Comparison of ENCODE assay signal across 17 cellular contexts in genomic region chr11:37643968-37644367, GRCh38.
"Had no signal": no experiment of that assay in that cellular context is flagged by ENCODE, and none has a peak within 500 bp of the region (broad histone marks: within the 10 kb centered on the region; RNA-seq: fewer than 3 reads in every experiment).

No MANE protein-coding gene starts in this region.

- ATAC-seq: foreskin keratinocyte, gastroesophageal sphincter, heart left ventricle, left cardiac atrium, left lung, left ventricle myocardium superior, lower lobe of right lung, mucosa of descending colon had no signal

- H3K27ac Mint-ChIP-seq: dendritic cell treated with granulocyte-macrophage colony-stimulating factor and Interleukin-4, amounts not matched to agents 40 ng/mL and 50 ng/mL, for 4 days; mesothelial cell of epicardium had no signal

- H3K4me3 Mint-ChIP-seq: dendritic cell treated with granulocyte-macrophage colony-stimulating factor and Interleukin-4, amounts not matched to agents 40 ng/mL and 50 ng/mL, for 4 days; mesothelial cell of epicardium had no signal

- H3K4me2 ChIP-seq: hepatocyte had no signal

- DNase-seq: colonic mucosa; cortex of kidney; effector CD8-positive, alpha-beta T cell; foreskin keratinocyte; heart left ventricle; hypothalamus; left cardiac atrium; left lung; left ventricle myocardium superior; lower lobe of right lung; mesenchymal stem cell; mucosa of descending colon had no signal

- H3K9me3 Mint-ChIP-seq: dendritic cell treated with granulocyte-macrophage colony-stimulating factor and Interleukin-4, amounts not matched to agents 40 ng/mL and 50 ng/mL, for 4 days had no signal

- H2AFZ ChIP-seq: hepatocyte had no signal

- H3K4me3 ChIP-seq: colonic mucosa, esophagus muscularis mucosa, gastroesophageal sphincter, heart left ventricle, hepatocyte, left lung, lower lobe of right lung, mucosa of descending colon had no signal

- H3K36me3 ChIP-seq: colonic mucosa, esophagus muscularis mucosa, gastroesophageal sphincter, heart left ventricle, left lung, lower lobe of right lung had no signal

- H3K27ac ChIP-seq: colonic mucosa, esophagus muscularis mucosa, foreskin keratinocyte, gastroesophageal sphincter, heart left ventricle, hepatocyte, left lung, lower lobe of right lung had no signal

- H3K79me2 ChIP-seq: hepatocyte had no signal

- H3K27me3 Mint-ChIP-seq: dendritic cell treated with granulocyte-macrophage colony-stimulating factor and Interleukin-4, amounts not matched to agents 40 ng/mL and 50 ng/mL, for 4 days had no signal

- H3K36me3 Mint-ChIP-seq: mesothelial cell of epicardium had no signal

- H3K27me3 ChIP-seq: colonic mucosa, esophagus muscularis mucosa, foreskin keratinocyte, gastroesophageal sphincter, heart left ventricle, hepatocyte, left lung had no signal

- H3K9me3 ChIP-seq: colonic mucosa, esophagus muscularis mucosa, gastroesophageal sphincter, left lung, lower lobe of right lung had no signal

- H3K4me1 ChIP-seq: colonic mucosa, esophagus muscularis mucosa, foreskin keratinocyte, gastroesophageal sphincter, heart left ventricle, left lung, lower lobe of right lung had no signal
